Comparison of ENCODE assay signal across 16 cellular contexts in the genomic region with DNA sequence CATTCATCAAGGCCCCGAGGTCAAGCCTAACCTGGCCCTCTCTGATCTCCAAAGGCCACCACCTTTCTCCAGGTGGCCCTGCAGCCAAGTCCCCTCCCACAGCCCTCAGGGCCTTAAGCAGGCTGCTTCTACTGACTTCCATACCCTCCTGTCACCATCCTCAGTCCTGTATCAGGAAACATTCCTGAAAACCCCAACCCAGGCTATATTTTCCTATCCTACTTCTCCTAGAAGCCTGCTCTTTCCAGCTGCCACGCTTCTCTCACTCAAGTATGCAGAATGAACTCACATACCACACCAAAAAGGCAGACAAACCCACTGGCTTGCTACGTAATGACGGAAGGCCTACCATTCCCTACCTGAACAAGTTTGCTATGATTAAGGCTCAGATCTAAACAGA. TPM values are rescaled to one million over a fixed set of nuclear protein-coding genes. Genes with fewer than 3 reads are reported as not detected.
A peak's percentile ranks its signal among the peaks of the same experiment; 100 is the strongest.
DNase-seq lines count a peak whose midpoint lies in the region; ATAC-seq and TF ChIP-seq lines count a peak whose summit lies in the region.
"Had no signal": no experiment of that assay in that cellular context is flagged by ENCODE, and none has a peak within 500 bp of the region (broad histone marks: within the 10 kb centered on the region; RNA-seq: fewer than 3 reads in every experiment).

No MANE protein-coding gene starts in this region.

- H3K9me3 Mint-ChIP-seq in activated CD8-positive, alpha-beta T cell treated with anti-CD3 and anti-CD28 coated beads, Interleukin-2, amount 10 ng/mL, durations not matched to agents 7 days and 5 days (ENCODE audit: insufficient read depth) = no peaks in the 10 kb centered on the region
- no peaks in the 10 kb centered on the region for H3K9me3 Mint-ChIP-seq in activated CD8-positive, alpha-beta T cell treated with anti-CD3 and anti-CD28 coated beads for 36 hours
- no peaks in the 10 kb centered on the region for H3K9me3 Mint-ChIP-seq in CD4-positive, alpha-beta T cell
- no peaks in the 10 kb centered on the region for H3K9me3 Mint-ChIP-seq in central memory CD8-positive, alpha-beta T cell
- H3K9me3 Mint-ChIP-seq in naive thymus-derived CD8-positive, alpha-beta T cell = no peaks in the 10 kb centered on the region

- no peak overlapping the region for H3K27ac ChIP-seq in CD4-positive, alpha-beta T cell (ENCODE audit: low read depth, low read length)
- H3K27ac ChIP-seq in gastrocnemius medialis = no peak overlapping the region
- H3K27ac ChIP-seq: A549, C4-2B had no signal

- peaks cover 0 to 14% of the 10 kb centered on the region in 2 donors for H3K4me1 ChIP-seq in gastrocnemius medialis
- H3K4me1 ChIP-seq: A549 had no signal

- CTCF ChIA-PET in activated CD8-positive, alpha-beta T cell treated with anti-CD3 and anti-CD28 coated beads, Interleukin-2, amount 10 ng/mL, durations not matched to agents 7 days and 5 days (lab: Charles Lee) = interaction anchor here (0.8 to 2.8 kb wide), 4 partner anchors 21 to 310 kb away, joined by 3 to 37 read pairs (median 9); partner anchors contain the start of gene SELENOM
- CTCF ChIA-PET in activated CD8-positive, alpha-beta T cell treated with anti-CD3 and anti-CD28 coated beads for 36 hours (lab: Charles Lee) = interaction anchor here (0.9 to 1.2 kb wide), 3 partner anchors 8 to 139 kb away, joined by 3 to 17 read pairs (median 3); no protein-coding TSS in a partner anchor
- CTCF ChIA-PET in CD4-positive, alpha-beta T cell (lab: Charles Lee) = interaction anchor here (3.2 kb wide), 1 partner anchor 140 kb away, joined by 14 read pairs; no protein-coding TSS in a partner anchor

- H3K36me3 ChIP-seq in gastrocnemius medialis = peaks cover 0 to 96% of the 10 kb centered on the region in 2 donors

- no peak for TF ChIP-seq CTCF in activated CD8-positive, alpha-beta T cell treated with anti-CD3 and anti-CD28 coated beads for 36 hours (IDR thresholded peaks at IDR 0.05)
- TF ChIP-seq CTCF in CD4-positive, alpha-beta T cell (IDR thresholded peaks at IDR 0.05) = no peak
- TF ChIP-seq CTCF in gastrocnemius medialis (IDR thresholded peaks at IDR 0.05 in 4 of 5, conservative IDR thresholded peaks at IDR 0.05 in 1 of 5) = no peak

- H3K27me3 Mint-ChIP-seq in activated CD8-positive, alpha-beta T cell treated with anti-CD3 and anti-CD28 coated beads, Interleukin-2, amount 10 ng/mL, durations not matched to agents 7 days and 5 days (ENCODE audit: low read depth) = no peaks in the 10 kb centered on the region
- no peaks in the 10 kb centered on the region for H3K27me3 Mint-ChIP-seq in activated CD8-positive, alpha-beta T cell treated with anti-CD3 and anti-CD28 coated beads for 36 hours
- no peaks in the 10 kb centered on the region for H3K27me3 Mint-ChIP-seq in CD4-positive, alpha-beta T cell
- H3K27me3 Mint-ChIP-seq in central memory CD8-positive, alpha-beta T cell = no peaks in the 10 kb centered on the region
- no peaks in the 10 kb centered on the region for H3K27me3 Mint-ChIP-seq in naive thymus-derived CD8-positive, alpha-beta T cell

- no peak for ATAC-seq in activated CD8-positive, alpha-beta T cell treated with anti-CD3 and anti-CD28 coated beads, Interleukin-2, amount 10 ng/mL, durations not matched to agents 7 days and 5 days
- no peak for ATAC-seq in activated CD8-positive, alpha-beta T cell treated with anti-CD3 and anti-CD28 coated beads for 36 hours
- no peak for ATAC-seq in CD4-positive, alpha-beta T cell (ENCODE audit: poor library complexity)
- no peak for ATAC-seq in central memory CD8-positive, alpha-beta T cell (replicated peaks; ENCODE audit: extremely low read depth, poor library complexity, severe bottlenecking)
- ATAC-seq in naive thymus-derived CD8-positive, alpha-beta T cell = no peak
- ATAC-seq in gastrocnemius medialis = no peak
- no peak for ATAC-seq in GM19351 (IDR thresholded peaks at IDR 0.05; ENCODE audit: unreplicated experiment)
- no peak for ATAC-seq in HG02884 (IDR thresholded peaks at IDR 0.05; ENCODE audit: unreplicated experiment)
- ATAC-seq: A549, GM12878 had no signal

- no peak overlapping the region for H3K4me3 ChIP-seq in gastrocnemius medialis
- H3K4me3 ChIP-seq: A549, GM12878 had no signal

- H3K4me1 Mint-ChIP-seq in activated CD8-positive, alpha-beta T cell treated with anti-CD3 and anti-CD28 coated beads, Interleukin-2, amount 10 ng/mL, durations not matched to agents 7 days and 5 days (ENCODE audit: low read depth) = peaks cover 63% of the 10 kb centered on the region
- peaks cover 60% of the 10 kb centered on the region for H3K4me1 Mint-ChIP-seq in activated CD8-positive, alpha-beta T cell treated with anti-CD3 and anti-CD28 coated beads for 36 hours (ENCODE audit: low read depth)
- peaks cover 66% of the 10 kb centered on the region for H3K4me1 Mint-ChIP-seq in CD4-positive, alpha-beta T cell (ENCODE audit: low read depth)
- peaks cover 47% of the 10 kb centered on the region for H3K4me1 Mint-ChIP-seq in central memory CD8-positive, alpha-beta T cell
- H3K4me1 Mint-ChIP-seq in naive thymus-derived CD8-positive, alpha-beta T cell = peaks cover 44 to 66% (median 64%) of the 10 kb centered on the region in 4 donors

- H3K27me3 ChIP-seq in CD4-positive, alpha-beta T cell (ENCODE audit: control insufficient read depth, insufficient read depth, low read length) = no peaks in the 10 kb centered on the region
- no peaks in the 10 kb centered on the region for H3K27me3 ChIP-seq in gastrocnemius medialis

- H3K27ac Mint-ChIP-seq in activated CD8-positive, alpha-beta T cell treated with anti-CD3 and anti-CD28 coated beads, Interleukin-2, amount 10 ng/mL, durations not matched to agents 7 days and 5 days = peak overlapping the region; percentile 53
- no peak overlapping the region for H3K27ac Mint-ChIP-seq in activated CD8-positive, alpha-beta T cell treated with anti-CD3 and anti-CD28 coated beads for 36 hours
- peak overlapping the region; percentile 24 for H3K27ac Mint-ChIP-seq in CD4-positive, alpha-beta T cell
- H3K27ac Mint-ChIP-seq in central memory CD8-positive, alpha-beta T cell (ENCODE audit: low read depth) = peak overlapping the region; percentile 0
- peak overlapping the region in 5 of 10 donors; percentile 23 to 84 (median 75) for H3K27ac Mint-ChIP-seq in naive thymus-derived CD8-positive, alpha-beta T cell

- no peak for DNase-seq in activated CD8-positive, alpha-beta T cell treated with anti-CD3 and anti-CD28 coated beads, Interleukin-2, amount 10 ng/mL, durations not matched to agents 7 days and 5 days
- no peak for DNase-seq in activated CD8-positive, alpha-beta T cell treated with anti-CD3 and anti-CD28 coated beads for 36 hours
- no peak for DNase-seq in CD4-positive, alpha-beta T cell
- no peak for DNase-seq in central memory CD8-positive, alpha-beta T cell (ENCODE audit: low spot score in 2 of 2)
- no peak for DNase-seq in naive thymus-derived CD8-positive, alpha-beta T cell
- no peak for DNase-seq in gastrocnemius medialis
- DNase-seq: DMS79, KBM-7, NCI-H1048, NCI-H345, NCI-H748 treated with DMSO at 0.1 percent for 48 hours had no signal

- in situ Hi-C loops in gastrocnemius medialis (cut with MboI; ENCODE audit: low sequenced_read_pairs in 4 of 4) = loop anchor here in 1 of 4 donors (10.0 kb wide), 1 partner anchor 210 kb away; no protein-coding TSS in a partner anchor

- H3K4me3 Mint-ChIP-seq in activated CD8-positive, alpha-beta T cell treated with anti-CD3 and anti-CD28 coated beads, Interleukin-2, amount 10 ng/mL, durations not matched to agents 7 days and 5 days = no peak overlapping the region
- H3K4me3 Mint-ChIP-seq in activated CD8-positive, alpha-beta T cell treated with anti-CD3 and anti-CD28 coated beads for 36 hours = no peak overlapping the region
- no peak overlapping the region for H3K4me3 Mint-ChIP-seq in CD4-positive, alpha-beta T cell
- H3K4me3 Mint-ChIP-seq in central memory CD8-positive, alpha-beta T cell = no peak overlapping the region
- peak overlapping the region in 6 of 10 donors; percentile 8 to 73 (median 32) for H3K4me3 Mint-ChIP-seq in naive thymus-derived CD8-positive, alpha-beta T cell

- no peaks in the 10 kb centered on the region for H3K9me3 ChIP-seq in CD4-positive, alpha-beta T cell (ENCODE audit: control insufficient read depth, low read length)
- no peaks in the 10 kb centered on the region for H3K9me3 ChIP-seq in gastrocnemius medialis
- H3K9me3 ChIP-seq: A549 had no signal

- no peak for TF ChIP-seq POLR2A in gastrocnemius medialis (IDR thresholded peaks at IDR 0.05)

- H3K36me3 Mint-ChIP-seq in activated CD8-positive, alpha-beta T cell treated with anti-CD3 and anti-CD28 coated beads, Interleukin-2, amount 10 ng/mL, durations not matched to agents 7 days and 5 days (ENCODE audit: low read depth) = peaks cover 71% of the 10 kb centered on the region
- peaks cover 60% of the 10 kb centered on the region for H3K36me3 Mint-ChIP-seq in activated CD8-positive, alpha-beta T cell treated with anti-CD3 and anti-CD28 coated beads for 36 hours (ENCODE audit: low read depth)
- H3K36me3 Mint-ChIP-seq in CD4-positive, alpha-beta T cell (ENCODE audit: low read depth) = peaks cover 73% of the 10 kb centered on the region
- peaks cover 25% of the 10 kb centered on the region for H3K36me3 Mint-ChIP-seq in central memory CD8-positive, alpha-beta T cell (ENCODE audit: insufficient read depth)
- H3K36me3 Mint-ChIP-seq in naive thymus-derived CD8-positive, alpha-beta T cell = peaks cover 14 to 51% (median 31%) of the 10 kb centered on the region in 3 donors

- intact Hi-C loops in activated CD8-positive, alpha-beta T cell treated with anti-CD3 and anti-CD28 coated beads for 36 hours (cut with micrococcal nuclease) = loop anchor here (5.0 kb wide), 1 partner anchor 137 kb away; the partner anchor contains the start of gene SMTN
- intact Hi-C loops in CD4-positive, alpha-beta T cell (cut with DNase I, micrococcal nuclease) = loop anchor here (5.0 to 10.0 kb wide), 2 partner anchors 210 to 287 kb away; no protein-coding TSS in a partner anchor
- intact Hi-C loops in gastrocnemius medialis (cut with DNase I; ENCODE audit: low total_unique reads) = loop anchor here (5.0 kb wide), 1 partner anchor 202 kb away; no protein-coding TSS in a partner anchor

- POLR2A ChIA-PET in activated CD8-positive, alpha-beta T cell treated with anti-CD3 and anti-CD28 coated beads, Interleukin-2, amount 10 ng/mL, durations not matched to agents 7 days and 5 days (lab: Charles Lee) = interaction anchor here (2.9 kb wide), 1 partner anchor 24 kb away, joined by 23 read pairs; the partner anchor contains the start of genes MORC2 and TUG1
- POLR2A ChIA-PET in activated CD8-positive, alpha-beta T cell treated with anti-CD3 and anti-CD28 coated beads for 36 hours (lab: Charles Lee) = interaction anchor here (1.1 to 2.2 kb wide), 3 partner anchors 23 to 140 kb away, joined by 4 to 7 read pairs (median 5); partner anchors contain the start of gene MORC2
- POLR2A ChIA-PET in CD4-positive, alpha-beta T cell (lab: Charles Lee) = interaction anchor here (2.4 to 7.2 kb wide), 2 partner anchors 24 to 140 kb away, joined by 9 to 104 read pairs; partner anchors contain the start of genes MORC2 and TUG1
- POLR2A ChIA-PET in naive thymus-derived CD8-positive, alpha-beta T cell (lab: Charles Lee) = interaction anchor here (1.1 to 4.5 kb wide), 5 partner anchors 22 to 347 kb away, joined by 3 to 35 read pairs (median 3); partner anchors contain the start of genes MORC2, PIK3IP1, SMTN and TUG1

RNA-seq across cellular contexts. Expression of gene MORC2, which starts 23.6 kb away (rescaled TPM):
- 10 to 100 TPM; 31.3 to 31.5 TPM for total RNA-seq in activated CD8-positive, alpha-beta T cell treated with anti-CD3 and anti-CD28 coated beads, Interleukin-2, amount 10 ng/mL, durations not matched to agents 7 days and 5 days
- total RNA-seq in activated CD8-positive, alpha-beta T cell treated with anti-CD3 and anti-CD28 coated beads for 36 hours = 10 to 100 TPM; 20.8 to 23.0 TPM
- total RNA-seq in CD4-positive, alpha-beta T cell = 10 to 100 TPM; 27.1 to 27.9 TPM
- total RNA-seq in naive thymus-derived CD8-positive, alpha-beta T cell = 10 to 100 TPM; 49.7 to 51.2 TPM
- 10 to 100 TPM in 1 of 3 donors, 1 to 10 TPM in 2; 6.1 to 22.3 (median 8.0) TPM for polyA plus RNA-seq in naive thymus-derived CD8-positive, alpha-beta T cell
- 10 to 100 TPM; 20.2 to 31.2 (median 27.7) TPM for total RNA-seq in gastrocnemius medialis

RNA-seq across cellular contexts. Expression of gene TUG1, which starts 24.1 kb away (rescaled TPM):
- total RNA-seq in activated CD8-positive, alpha-beta T cell treated with anti-CD3 and anti-CD28 coated beads, Interleukin-2, amount 10 ng/mL, durations not matched to agents 7 days and 5 days = 10 to 100 TPM; 67.3 to 72.3 TPM
- total RNA-seq in activated CD8-positive, alpha-beta T cell treated with anti-CD3 and anti-CD28 coated beads for 36 hours = 10 to 100 TPM; 45.2 to 45.7 TPM
- total RNA-seq in CD4-positive, alpha-beta T cell = 10 to 100 TPM; 85.8 to 86.2 TPM
- 100 to 1,000 TPM; 161 to 170 TPM for total RNA-seq in naive thymus-derived CD8-positive, alpha-beta T cell
- polyA plus RNA-seq in naive thymus-derived CD8-positive, alpha-beta T cell = 10 to 100 TPM; 19.0 to 27.2 (median 19.4) TPM
- total RNA-seq in gastrocnemius medialis = 10 to 100 TPM; 14.3 to 23.9 (median 15.8) TPM

Comparison
In these comparisons a context has a peak if more than half of its experiments do, and no peak if none do; other contexts are left out.
1. H3K4me3 Mint-ChIP-seq: peak in naive thymus-derived CD8-positive, alpha-beta T cell (6 of 10); none in activated CD8-positive, alpha-beta T cell treated with anti-CD3 and anti-CD28 coated beads, Interleukin-2, amount 10 ng/mL, durations not matched to agents 7 days and 5 days (single experiment), activated CD8-positive, alpha-beta T cell treated with anti-CD3 and anti-CD28 coated beads for 36 hours (single experiment), CD4-positive, alpha-beta T cell (single experiment) and central memory CD8-positive, alpha-beta T cell (single experiment).